9 cellular contexts compared by ENCODE assay signal in the genomic region with DNA sequence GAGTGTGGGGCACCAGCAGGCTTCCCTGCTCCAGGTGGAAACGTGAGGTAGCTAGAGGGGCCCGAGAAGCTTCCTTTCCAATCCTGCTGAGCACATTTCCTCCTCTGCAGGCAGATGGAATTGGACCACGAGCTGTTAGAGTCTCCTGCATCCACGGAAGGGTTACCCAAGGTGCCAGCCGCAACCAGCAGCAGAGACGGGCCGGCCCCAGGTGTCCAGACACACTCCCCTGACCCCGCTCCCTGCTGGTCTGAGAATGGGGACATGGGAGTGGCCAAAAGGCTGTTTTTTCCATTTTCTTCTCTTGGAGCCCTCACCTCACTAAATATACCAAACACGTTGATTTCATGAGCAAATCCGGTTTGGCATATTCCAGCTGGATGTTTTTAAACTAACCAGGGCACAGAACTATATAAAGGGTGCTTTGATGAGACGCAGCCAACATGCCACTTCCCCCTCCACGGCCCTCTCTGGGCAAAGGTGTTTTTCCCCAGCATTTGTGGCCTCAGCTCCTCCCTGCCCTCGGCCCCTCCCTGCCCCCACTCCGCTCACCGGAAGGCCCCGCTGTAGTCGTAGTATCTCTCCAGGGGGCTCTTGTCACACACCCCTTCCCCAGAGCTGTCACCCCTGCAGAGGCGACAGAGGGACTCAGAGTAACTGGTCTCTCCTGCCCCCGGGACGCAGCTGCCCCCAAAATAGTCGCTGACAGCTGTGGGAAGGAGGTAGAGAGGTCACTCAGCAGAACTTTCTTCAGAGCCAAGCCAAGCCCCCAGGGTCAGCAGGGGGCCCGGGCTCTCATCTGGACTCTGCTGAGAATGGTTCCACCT. TPM values are rescaled to one million over a fixed set of nuclear protein-coding genes. Genes with fewer than 3 reads are reported as not detected.
DNase-seq lines count a peak whose midpoint lies in the region; ATAC-seq and TF ChIP-seq lines count a peak whose summit lies in the region.
"Had no signal": no experiment of that assay in that cellular context is flagged by ENCODE, and none has a peak within 500 bp of the region (broad histone marks: within the 10 kb centered on the region; RNA-seq: fewer than 3 reads in every experiment).

No MANE protein-coding gene starts in this region.

- no peaks in the 10 kb centered on the region for H3K79me1 ChIP-seq in IMR-90 (ENCODE audit: low read depth in 1 of 2, low read length in 2 of 2)

- ATAC-seq in GM18909 (IDR thresholded peaks at IDR 0.05; ENCODE audit: poor library complexity, unreplicated experiment) (peak; percentile 11), IMR-90 (ENCODE audit: low read depth) (no peak), GM21737 (IDR thresholded peaks at IDR 0.05; ENCODE audit: unreplicated experiment) (no peak), HG02884 (IDR thresholded peaks at IDR 0.05; ENCODE audit: unreplicated experiment) (no peak)

- H3K23ac ChIP-seq in IMR-90 (ENCODE audit: low read depth, low read length): no peak overlapping the region

- H3K9me1 ChIP-seq in IMR-90 (ENCODE audit: insufficient read depth, low read length): no peaks in the 10 kb centered on the region

- no peak overlapping the region for H3K56ac ChIP-seq in IMR-90 (ENCODE audit: extremely low read depth, insufficient read depth, low read length)

- no peak for TF ChIP-seq POLR2A in IMR-90 (IDR thresholded peaks at IDR 0.05; ENCODE audit: low read depth, low read length)

- TF ChIP-seq RAD21 in IMR-90 (IDR thresholded peaks at IDR 0.05; ENCODE audit: low read length): no peak

- intact Hi-C loops in IMR-90 (cut with micrococcal nuclease): no loop called here

- no peak overlapping the region for H2BK120ac ChIP-seq in IMR-90 (ENCODE audit: low read depth, low read length)

- H2BK5ac ChIP-seq in IMR-90 (ENCODE audit: low read depth, low read length, poor library complexity, severe bottlenecking): no peak overlapping the region

- H3K14ac ChIP-seq in IMR-90 (replicated peaks; ENCODE audit: low read depth, low read length): no peak overlapping the region

- no peak overlapping the region for H4K5ac ChIP-seq in IMR-90 (ENCODE audit: low read depth, low read length)

- no peak overlapping the region for H3K4me3 ChIP-seq in IMR-90 (ENCODE audit: insufficient read depth, low read depth, low read length)
- no peak overlapping the region for H3K4me3 ChIP-seq in coronary artery

- no peak overlapping the region for H3K4me2 ChIP-seq in IMR-90 (ENCODE audit: low read depth, low read length)

- no TSS peak for BruUV-seq in IMR-90 (replicated peaks; lab: Mats Ljungman, UMichigan)

- peaks cover 61% of the 10 kb centered on the region for H3K27me3 ChIP-seq in IMR-90 (ENCODE audit: control insufficient read depth, insufficient read depth, low read length)

- H2AK5ac ChIP-seq in IMR-90 (ENCODE audit: low read depth, low read length): no peak overlapping the region

- H3K27ac ChIP-seq in IMR-90 (ENCODE audit: insufficient read depth, low read length): no peak overlapping the region
- H3K27ac ChIP-seq in coronary artery: no peak overlapping the region

- POLR2A ChIA-PET in IMR-90 (lab: Charles Lee; ENCODE audit: unreplicated experiment): no interaction called here

- no peak overlapping the region for H3K9ac ChIP-seq in IMR-90 (ENCODE audit: low read depth, low read length)

- in situ Hi-C loops in IMR-90 (cut with MboI; ENCODE audit: low sequenced_read_pairs): no loop called here

- CTCF ChIA-PET in IMR-90 (lab: Yijun Ruan, JAX): no interaction called here

- no peak overlapping the region for H3K4ac ChIP-seq in IMR-90 (ENCODE audit: low read depth, low read length)

- DNase-seq in COLO668 (lab: John Stamatoyannopoulos, UW; ENCODE audit: unreplicated experiment): peak; percentile 47
- DNase-seq in IMR-90: no peak
- peak; percentile 52 for DNase-seq in islet precursor cell
- no peak for DNase-seq in coronary artery (ENCODE audit: low spot score)
- DNase-seq in NCI-H226: no peak
- DNase-seq: activated naive CD4-positive, alpha-beta T cell treated with anti-CD3 and anti-CD28 coated beads, Interleukin-2, amount 50 U/mL, for 16 hours had no signal

- no peak overlapping the region for H2BK15ac ChIP-seq in IMR-90 (ENCODE audit: low read depth, low read length)

- dilution Hi-C loops in IMR-90 (cut with HindIII; ENCODE audit: low sequenced_read_pairs, unreplicated experiment): no loop called here

- no peak for TF ChIP-seq CTCF in IMR-90 (conservative IDR thresholded peaks at IDR 0.05; ENCODE audit: low read depth, low read length)
- no peak for TF ChIP-seq CTCF in coronary artery (IDR thresholded peaks at IDR 0.05)

- H2BK20ac ChIP-seq in IMR-90 (ENCODE audit: low read depth, low read length): no peak overlapping the region

- no peaks in the 10 kb centered on the region for H3K9me3 ChIP-seq in IMR-90 (ENCODE audit: control insufficient read depth, insufficient read depth, low read length)

- no peak overlapping the region for H3K18ac ChIP-seq in IMR-90 (ENCODE audit: low read depth, low read length)

- no peak overlapping the region for H4K91ac ChIP-seq in IMR-90 (ENCODE audit: insufficient read depth, low read depth, low read length)

- WGBS in IMR-90 (ENCODE audit: extremely low coverage in 2 of 2, insufficient read length in 1 of 2), 2 experiments: 23% methylated on average over 8 of the region's 22 CpGs; no CpG with 5 or more reads in 1 of the 2 experiments

- H2AFZ ChIP-seq in IMR-90 (replicated peaks; ENCODE audit: low read length, poor library complexity): peak overlapping the region; percentile 58

- no peaks in the 10 kb centered on the region for H4K20me1 ChIP-seq in IMR-90 (ENCODE audit: insufficient read depth, low read length)

- H3K4me1 ChIP-seq in IMR-90 (ENCODE audit: control insufficient read depth, insufficient read depth, low read length): no peaks in the 10 kb centered on the region

- no peak overlapping the region for H2AK9ac ChIP-seq in IMR-90 (replicated peaks; ENCODE audit: low read depth, low read length, poor library complexity)

- H3K36me3 ChIP-seq in IMR-90 (ENCODE audit: control insufficient read depth, insufficient read depth, low read length): no peaks in the 10 kb centered on the region

- H4K8ac ChIP-seq in IMR-90 (ENCODE audit: low read depth in 2 of 2, low read length in 2 of 2): no peak overlapping the region

TF ChIP-seq in IMR-90, 13 proteins besides CTCF, POLR2A, EP300 and RAD21:
- TF ChIP-seq BHLHE40 (IDR thresholded peaks at IDR 0.05; ENCODE audit: low read depth, low read length) (no peak), CHD1 (IDR thresholded peaks at IDR 0.05; ENCODE audit: low read depth, low read length) (no peak), FOS (IDR thresholded peaks at IDR 0.05; ENCODE audit: low read depth, low read length) (no peak), MAFK (IDR thresholded peaks at IDR 0.05; ENCODE audit: low read depth, low read length) (no peak), MXI1 (IDR thresholded peaks at IDR 0.05; ENCODE audit: borderline replicate concordance, low read depth, low read length) (no peak), CEBPB (IDR thresholded peaks at IDR 0.05; ENCODE audit: low read depth, low read length) (no peak), ELK1 (IDR thresholded peaks at IDR 0.05; ENCODE audit: borderline replicate concordance, low read depth, low read length) (no peak), RCOR1 (IDR thresholded peaks at IDR 0.05; ENCODE audit: insufficient replicate concordance, low read length) (no peak), NFE2L2 (IDR thresholded peaks at IDR 0.05; ENCODE audit: low read depth, low read length) (no peak)
- TF ChIP-seq, protein P1, sequence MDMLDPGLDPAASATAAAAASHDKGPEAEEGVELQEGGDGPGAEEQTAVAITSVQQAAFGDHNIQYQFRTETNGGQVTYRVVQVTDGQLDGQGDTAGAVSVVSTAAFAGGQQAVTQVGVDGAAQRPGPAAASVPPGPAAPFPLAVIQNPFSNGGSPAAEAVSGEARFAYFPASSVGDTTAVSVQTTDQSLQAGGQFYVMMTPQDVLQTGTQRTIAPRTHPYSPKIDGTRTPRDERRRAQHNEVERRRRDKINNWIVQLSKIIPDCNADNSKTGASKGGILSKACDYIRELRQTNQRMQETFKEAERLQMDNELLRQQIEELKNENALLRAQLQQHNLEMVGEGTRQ (IDR thresholded peaks at IDR 0.05; ENCODE audit: low read depth, low read length): no peak
TF ChIP-seq in IMR-90: peak in this region for 0.

RNA-seq across cellular contexts. Expression of gene MELTF, which starts 7.0 kb away (rescaled TPM):
- 0.18 and 0.28 TPM in 2 replicates for total RNA-seq in IMR-90 (2012; rRNA removed)
- polyA plus RNA-seq in IMR-90 (2012; rRNA removed): 0.43 and 0.50 TPM in 2 replicates
- polyA plus RNA-seq in IMR-90 (2012; cell fraction: cytosol; rRNA removed): 0.28 and 0.85 TPM in 2 replicates
- 1.4 and 1.7 TPM in 2 replicates for polyA plus RNA-seq in IMR-90 (2012; cell fraction: nucleus; rRNA removed; ENCODE audit: low replicate concordance)

RNA-seq across cellular contexts. Expression of gene PIGZ, which starts 54.0 kb away (rescaled TPM):
- total RNA-seq in IMR-90 (2012; rRNA removed): under 0.01 and 0.18 TPM in 2 replicates
- polyA plus RNA-seq in IMR-90 (2012; rRNA removed): 0.73 and 0.86 TPM in 2 replicates
- polyA plus RNA-seq in IMR-90 (2012; cell fraction: cytosol; rRNA removed): 0.34 and 1.1 TPM in 2 replicates
- polyA plus RNA-seq in IMR-90 (2012; cell fraction: nucleus; rRNA removed; ENCODE audit: low replicate concordance): 2.6 and 3.5 TPM in 2 replicates

Comparison
In these comparisons a context has a peak if more than half of its experiments do, and no peak if none do; other contexts are left out.
1. DNase-seq: peak in COLO668 (single experiment) and islet precursor cell (single experiment); none in IMR-90 (single experiment), coronary artery (single experiment) and NCI-H226 (single experiment).